Comparison of ENCODE assay signal across 1 cellular context in genomic region chr1:229064320-229064908, GRCh38.
TF ChIP-seq lines count a peak whose summit lies in the region.

No MANE protein-coding gene starts in this region.

TF ChIP-seq in HepG2, 621 proteins besides CTCF, POLR2A, EP300 and RAD21 (continued from another document and continues in another):
- TF ChIP-seq ZFP36L2 (CRISPR knock-in tag; IDR thresholded peaks at IDR 0.05) (no peak), PATZ1 (CRISPR knock-in tag; IDR thresholded peaks at IDR 0.05) (no peak), PRPF4 (IDR thresholded peaks at IDR 0.05; ENCODE audit: low read depth, low read length, poor library complexity, severe bottlenecking) (no peak), TCF7 (IDR thresholded peaks at IDR 0.05; ENCODE audit: low read depth) (peak; percentile 89), ARNT2 (CRISPR knock-in tag; IDR thresholded peaks at IDR 0.05; ENCODE audit: low read depth) (no peak), PPARG (CRISPR knock-in tag; conservative IDR thresholded peaks at IDR 0.05) (peak; percentile 60; the same call in 1 of the 2 replicates), ZNF746 (CRISPR knock-in tag; IDR thresholded peaks at IDR 0.05) (no peak; the same call in 1 of the 2 replicates), ZNF407 (CRISPR knock-in tag; IDR thresholded peaks at IDR 0.05; ENCODE audit: not compliant biosample characterization) (no peak), MLXIP (CRISPR knock-in tag; IDR thresholded peaks at IDR 0.05; ENCODE audit: borderline replicate concordance) (no peak), ZNF367 (CRISPR knock-in tag; IDR thresholded peaks at IDR 0.05; ENCODE audit: borderline replicate concordance) (no peak), REXO4 (CRISPR knock-in tag; IDR thresholded peaks at IDR 0.05; ENCODE audit: borderline replicate concordance) (no peak), ZSCAN9 (CRISPR knock-in tag; IDR thresholded peaks at IDR 0.05; ENCODE audit: borderline replicate concordance) (peak; percentile 49; the same call in 1 of the 2 replicates), ZMAT5 (CRISPR knock-in tag; IDR thresholded peaks at IDR 0.05; ENCODE audit: borderline replicate concordance, low read depth) (no peak), SP2 (CRISPR knock-in tag; IDR thresholded peaks at IDR 0.05) (no peak), REST (IDR thresholded peaks at IDR 0.05; ENCODE audit: borderline replicate concordance in 1 of 2, low read depth in 1 of 2, low read length in 2 of 2) (0 out of 4 replicates have a peak, but pooled peaks of 1 of the 2 experiments have one; percentile 9), STAT6 (CRISPR knock-in tag; IDR thresholded peaks at IDR 0.05; ENCODE audit: borderline replicate concordance) (peak; percentile 76), ZNF496 (CRISPR knock-in tag; IDR thresholded peaks at IDR 0.05; ENCODE audit: insufficient replicate concordance) (no peak), FOSL2 (CRISPR knock-in tag; IDR thresholded peaks at IDR 0.05) (peak; percentile 98), KLF13 (CRISPR knock-in tag; IDR thresholded peaks at IDR 0.05) (no peak), TOE1 (CRISPR knock-in tag; IDR thresholded peaks at IDR 0.05) (no peak), ISX (CRISPR knock-in tag; conservative IDR thresholded peaks at IDR 0.05) (no peak), ZNF569 (CRISPR knock-in tag; IDR thresholded peaks at IDR 0.05; ENCODE audit: borderline replicate concordance) (no peak), PBX3 (CRISPR knock-in tag; IDR thresholded peaks at IDR 0.05; ENCODE audit: borderline replicate concordance) (no peak), ZNF263 (CRISPR knock-in tag; IDR thresholded peaks at IDR 0.05) (no peak), GMEB2 (CRISPR knock-in tag; IDR thresholded peaks at IDR 0.05; ENCODE audit: low read depth) (no peak), THRA (CRISPR knock-in tag; IDR thresholded peaks at IDR 0.05; ENCODE audit: borderline replicate concordance) (peak; percentile 37; the same call in 1 of the 2 replicates), CREM (IDR thresholded peaks at IDR 0.05) (peak; percentile 83), CREM (CRISPR knock-in tag; IDR thresholded peaks at IDR 0.05) (no peak), ZFYVE20 (CRISPR knock-in tag; IDR thresholded peaks at IDR 0.05; ENCODE audit: borderline replicate concordance, low read depth) (no peak), HNRNPH1 (optimal IDR thresholded peaks at IDR 0.05; ENCODE audit: low read depth, low read length) (no peak)
